Comparison of ENCODE assay signal across 21 cellular contexts in the genomic region with DNA sequence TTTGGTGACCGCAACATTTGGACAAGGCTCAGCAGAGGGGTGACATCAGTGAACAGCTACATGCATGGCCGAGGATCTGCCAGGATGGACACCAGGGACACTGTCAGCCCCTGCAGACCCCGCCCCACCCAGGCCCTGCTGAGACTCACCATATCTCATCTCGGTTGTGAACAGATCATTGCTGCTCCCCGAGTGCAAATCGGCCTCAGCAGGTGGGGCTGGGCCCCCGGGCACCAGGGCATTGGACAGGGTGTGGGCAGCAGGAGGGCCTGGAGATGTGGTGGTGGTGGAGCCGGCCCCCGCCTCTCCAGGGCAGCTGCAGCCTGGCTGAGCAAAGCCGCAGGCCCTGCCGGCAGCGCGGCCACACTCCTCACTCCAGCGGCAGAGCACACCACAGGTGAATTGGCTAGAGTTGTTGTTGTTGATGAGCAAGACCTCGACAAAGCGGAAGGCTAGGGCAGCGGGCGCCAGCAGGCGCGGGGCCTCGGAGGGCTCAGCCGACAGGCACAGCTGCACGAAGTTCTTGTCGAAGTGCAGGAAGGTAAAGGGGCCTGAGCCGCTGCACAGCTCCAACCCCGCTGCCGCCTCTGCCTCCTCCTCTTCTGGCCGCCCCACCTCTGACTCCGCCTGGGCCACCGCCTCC. TPM values are rescaled to one million over a fixed set of nuclear protein-coding genes. Genes with fewer than 3 reads are reported as not detected.
"Had no signal": no experiment of that assay in that cellular context is flagged by ENCODE, and none has a peak within 500 bp of the region (broad histone marks: within the 10 kb centered on the region; RNA-seq: fewer than 3 reads in every experiment).

No MANE protein-coding gene starts in this region.

- DNase-seq: activated CD4-positive, alpha-beta T cell treated with anti-CD3 and anti-CD28 coated beads for 48 hours; activated CD8-positive, alpha-beta memory T cell treated with anti-CD3 and anti-CD28 coated beads, Interleukin-2, amount 50 U/mL, for 4 hours; activated CD8-positive, alpha-beta T cell treated with anti-CD3 and anti-CD28 coated beads for 36 hours; activated effector memory CD4-positive, alpha-beta T cell treated with anti-CD3 and anti-CD28 coated beads, Interleukin-2, amount 50 U/mL, for 16 hours; activated T-cell treated with anti-CD3 and anti-CD28 coated beads, Interleukin-2, amount 50 U/mL, for 48 hours; amniotic stem cell; body of pancreas; cerebellar nuclear complex; endodermal cell; erythroblast; lower lobe of right lung; T-helper 17 cell; tibial artery; uterus had no signal

- H3K27ac ChIP-seq: body of pancreas, gastrocnemius medialis, lower lobe of right lung, pancreas, tibial artery, uterus had no signal

- H3K9me3 Mint-ChIP-seq: activated CD8-positive, alpha-beta T cell treated with anti-CD3 and anti-CD28 coated beads for 36 hours; activated naive CD4-positive, alpha-beta T cell treated with anti-CD3 and anti-CD28 coated beads, Interleukin-2, amount 50 U/mL, for 72 hours; endodermal cell; mesothelial cell of epicardium; neural crest cell; stimulated activated effector memory CD8-positive, alpha-beta T cell treated with anti-CD3 and anti-CD28 coated beads, Interleukin-12 subunit alpha, Interleukin-12 subunit beta, amount 100 ng/mL, for 72 hours had no signal

- H3K27ac Mint-ChIP-seq: activated CD8-positive, alpha-beta T cell treated with anti-CD3 and anti-CD28 coated beads for 36 hours; activated naive CD4-positive, alpha-beta T cell treated with anti-CD3 and anti-CD28 coated beads, Interleukin-2, amount 50 U/mL, for 72 hours; endodermal cell; mesothelial cell of epicardium; stimulated activated effector memory CD8-positive, alpha-beta T cell treated with anti-CD3 and anti-CD28 coated beads, Interleukin-12 subunit alpha, Interleukin-12 subunit beta, amount 100 ng/mL, for 72 hours; T-helper 17 cell had no signal

- ATAC-seq: activated CD8-positive, alpha-beta T cell treated with anti-CD3 and anti-CD28 coated beads for 36 hours; activated naive CD4-positive, alpha-beta T cell treated with anti-CD3 and anti-CD28 coated beads, Interleukin-2, amount 50 U/mL, for 72 hours; body of pancreas; gastrocnemius medialis; pancreas; stimulated activated effector memory CD8-positive, alpha-beta T cell treated with anti-CD3 and anti-CD28 coated beads, Interleukin-12 subunit alpha, Interleukin-12 subunit beta, amount 100 ng/mL, for 72 hours; T-helper 17 cell had no signal

- H3K36me3 Mint-ChIP-seq: activated naive CD4-positive, alpha-beta T cell treated with anti-CD3 and anti-CD28 coated beads, Interleukin-2, amount 50 U/mL, for 72 hours; mesothelial cell of epicardium; stimulated activated effector memory CD8-positive, alpha-beta T cell treated with anti-CD3 and anti-CD28 coated beads, Interleukin-12 subunit alpha, Interleukin-12 subunit beta, amount 100 ng/mL, for 72 hours had no signal

- H3K4me3 ChIP-seq: body of pancreas, gastrocnemius medialis, heart left ventricle, lower lobe of right lung, pancreas, tibial artery, uterus had no signal

- H3K27me3 ChIP-seq: body of pancreas, pancreas, uterus had no signal

- H3K36me3 ChIP-seq: gastrocnemius medialis, heart left ventricle, lower lobe of right lung, pancreas, tibial artery, uterus had no signal

- H3K4me3 Mint-ChIP-seq: activated CD8-positive, alpha-beta T cell treated with anti-CD3 and anti-CD28 coated beads for 36 hours; endodermal cell; mesothelial cell of epicardium; neural crest cell; stimulated activated effector memory CD8-positive, alpha-beta T cell treated with anti-CD3 and anti-CD28 coated beads, Interleukin-12 subunit alpha, Interleukin-12 subunit beta, amount 100 ng/mL, for 72 hours; T-helper 17 cell had no signal

- H3K9me3 ChIP-seq: body of pancreas, gastrocnemius medialis, heart left ventricle, lower lobe of right lung, pancreas, tibial artery, uterus had no signal

RNA-seq across cellular contexts. Expression of a gene that starts 52.2 kb away (rescaled TPM):
- total RNA-seq: T-helper 17 cell had no signal

RNA-seq across cellular contexts. Expression of a gene that starts 59.9 kb away (rescaled TPM):
- total RNA-seq: activated CD8-positive, alpha-beta T cell treated with anti-CD3 and anti-CD28 coated beads for 36 hours; gastrocnemius medialis had no signal
